Comparison of ENCODE assay signal across 10 cellular contexts in genomic region chr20:11484479-11484878, GRCh38.
"Had no signal": no experiment of that assay in that cellular context is flagged by ENCODE, and none has a peak within 500 bp of the region (broad histone marks: within the 10 kb centered on the region; RNA-seq: fewer than 3 reads in every experiment).

No MANE protein-coding gene starts in this region.

- FAIRE-seq: H1, H54, HepG2 had no signal

- H3K27ac ChIP-seq: HL-60, KMS-11 had no signal

- H3K4me3 ChIP-seq: GM23338 had no signal

- H3K4me2 ChIP-seq: GM23338, KMS-11 had no signal

- H2AFZ ChIP-seq: GM23338 had no signal

- DNase-seq: H9, HCEC 1CT, Karpas-422, KBM-7 had no signal

- ATAC-seq: GM23338, HepG2 had no signal

- H3K9ac ChIP-seq: KMS-11 had no signal
